In the genomic region with DNA sequence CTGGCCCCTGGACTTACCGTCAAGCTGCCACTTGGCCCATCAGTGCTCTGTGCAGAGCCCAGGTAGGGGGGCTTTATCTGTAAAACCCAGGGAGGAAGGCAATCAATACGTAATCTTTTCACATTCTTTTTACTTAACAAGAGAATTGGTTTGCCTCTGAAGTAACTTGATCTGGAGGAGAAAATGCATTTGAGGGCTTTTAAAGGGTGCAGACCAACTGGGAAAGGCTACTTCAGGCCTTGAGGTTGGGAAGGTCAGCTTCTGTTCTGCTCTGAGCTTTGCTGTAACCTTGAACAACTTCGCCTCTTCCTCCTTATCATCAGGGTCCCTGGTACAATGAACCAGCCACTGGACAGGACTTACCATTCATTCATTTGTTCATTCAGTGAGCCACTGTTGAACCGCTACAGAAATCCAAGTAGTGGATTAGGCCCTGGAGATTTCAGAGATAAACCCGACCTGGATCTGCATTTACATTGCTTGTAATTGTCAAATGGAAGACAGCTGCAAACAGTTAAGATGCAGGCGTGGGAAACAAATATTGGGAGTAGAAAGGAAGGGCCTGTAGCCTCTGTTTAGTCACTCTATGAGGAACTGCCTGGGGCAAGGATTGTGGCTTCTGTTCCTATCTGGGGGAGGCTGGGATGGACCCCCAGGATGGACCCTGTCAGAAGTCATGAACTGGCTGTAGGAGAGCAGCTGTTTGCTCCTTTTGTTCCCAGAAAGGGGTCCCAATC, we compare ENCODE assay signal across 11 cellular contexts.
DNase-seq lines count a peak whose midpoint lies in the region; ATAC-seq and TF ChIP-seq lines count a peak whose summit lies in the region.
"Had no signal": no experiment of that assay in that cellular context is flagged by ENCODE, and none has a peak within 500 bp of the region (broad histone marks: within the 10 kb centered on the region; RNA-seq: fewer than 3 reads in every experiment).

No MANE protein-coding gene starts in this region.

- H3K27ac Mint-ChIP-seq in activated T-cell treated with anti-CD3 and anti-CD28 coated beads, Interleukin-2, amount 50 U/mL, for 24 hours = peak overlapping the region; percentile 70

- H3K27me3 ChIP-seq in SJSA1 (replicated peaks) = no peaks in the 10 kb centered on the region
- H3K27me3 ChIP-seq: ascending aorta, esophagus muscularis mucosa had no signal

- TF ChIP-seq CTCF in foreskin fibroblast (IDR thresholded peaks at IDR 0.05; ENCODE audit: low read depth, low read length) = no peak

- peaks cover 38% of the 10 kb centered on the region for H3K4me1 ChIP-seq in SJSA1 (replicated peaks)
- H3K4me1 ChIP-seq: ascending aorta had no signal

- H3K4me3 ChIP-seq in SJSA1 = no peak overlapping the region
- H3K4me3 ChIP-seq in foreskin fibroblast (ENCODE audit: low read depth in 1 of 2, low read length in 2 of 2) = no peak overlapping the region
- no peak overlapping the region for H3K4me3 ChIP-seq in skin epidermis
- H3K4me3 ChIP-seq: ascending aorta, esophagus muscularis mucosa had no signal

- peaks cover 60% of the 10 kb centered on the region for H3K4me1 Mint-ChIP-seq in activated T-cell treated with anti-CD3 and anti-CD28 coated beads, Interleukin-2, amount 50 U/mL, for 24 hours (ENCODE audit: low read depth)

- ATAC-seq in HG03139 (IDR thresholded peaks at IDR 0.05; ENCODE audit: unreplicated experiment) (no peak), HG02678 (IDR thresholded peaks at IDR 0.05; ENCODE audit: unreplicated experiment) (no peak), GM19023 (IDR thresholded peaks at IDR 0.05; ENCODE audit: unreplicated experiment) (no peak)

- H3K36me3 ChIP-seq in SJSA1 = no peaks in the 10 kb centered on the region
- H3K36me3 ChIP-seq: ascending aorta, esophagus muscularis mucosa had no signal

- peak overlapping the region; percentile 47 for H3K27ac ChIP-seq in SJSA1
- H3K27ac ChIP-seq in skin epidermis = peak overlapping the region in 16 of 21 experiments; percentile 2 to 65 (median 44)
- H3K27ac ChIP-seq: ascending aorta, esophagus muscularis mucosa had no signal

- H3K4me3 Mint-ChIP-seq in activated T-cell treated with anti-CD3 and anti-CD28 coated beads, Interleukin-2, amount 50 U/mL, for 24 hours = no peak overlapping the region

- no peaks in the 10 kb centered on the region for H3K27me3 Mint-ChIP-seq in activated T-cell treated with anti-CD3 and anti-CD28 coated beads, Interleukin-2, amount 50 U/mL, for 24 hours

- DNase-seq in activated T-cell treated with anti-CD3 and anti-CD28 coated beads, Interleukin-2, amount 50 U/mL, for 24 hours = peak; percentile 19
- DNase-seq in activated T-cell treated with anti-CD3 and anti-CD28 coated beads for 4 hours = no peak
- peak in 1 of 2 experiments; percentile 35 for DNase-seq in SJSA1 (ENCODE audit: low read depth in 1 of 2, low spot score in 2 of 2)
- DNase-seq in foreskin fibroblast = peak; percentile 50 to 76
- DNase-seq: midbrain had no signal

- no peaks in the 10 kb centered on the region for H3K9me3 ChIP-seq in SJSA1 (replicated peaks)
- H3K9me3 ChIP-seq: ascending aorta, esophagus muscularis mucosa had no signal

- H3K9me3 Mint-ChIP-seq in activated T-cell treated with anti-CD3 and anti-CD28 coated beads, Interleukin-2, amount 50 U/mL, for 24 hours = no peaks in the 10 kb centered on the region

- H3K36me3 Mint-ChIP-seq in activated T-cell treated with anti-CD3 and anti-CD28 coated beads, Interleukin-2, amount 50 U/mL, for 24 hours (ENCODE audit: low read depth) = peaks cover 3% of the 10 kb centered on the region
